8 cellular contexts compared by ENCODE assay signal in the genomic region with DNA sequence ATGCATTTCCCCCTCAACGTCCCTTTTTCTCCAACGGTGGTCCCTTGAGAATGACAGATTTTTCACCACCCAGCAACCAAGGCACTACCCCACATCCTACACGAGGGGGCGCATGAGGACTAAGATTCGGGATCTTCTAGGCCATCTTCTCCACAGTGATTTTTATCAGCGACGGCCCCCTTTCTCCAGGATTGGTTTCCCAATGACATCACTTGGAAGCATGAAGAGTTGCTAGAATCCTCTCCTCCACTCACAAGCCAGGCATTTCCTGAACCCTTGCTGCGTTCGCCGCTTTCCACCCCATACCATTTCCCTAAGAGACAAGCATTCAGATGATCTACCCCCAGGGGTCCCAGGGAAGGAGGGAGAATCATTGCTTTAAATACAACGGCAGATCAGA.
DNase-seq lines count a peak whose midpoint lies in the region; ATAC-seq and TF ChIP-seq lines count a peak whose summit lies in the region.

No MANE protein-coding gene starts in this region.

- H3K27ac Mint-ChIP-seq in CD4-positive, alpha-beta memory T cell: peak overlapping the region in 4 of 7 donors; percentile 0 to 74 (median 60)
- H3K27ac Mint-ChIP-seq in activated naive CD4-positive, alpha-beta T cell treated with anti-CD3 and anti-CD28 coated beads for 36 hours: peak overlapping the region; percentile 63
- no peak overlapping the region for H3K27ac Mint-ChIP-seq in glutamatergic neuron (ENCODE audit: unreplicated experiment)

- TF ChIP-seq POLR2A in upper lobe of left lung (IDR thresholded peaks at IDR 0.05): no peak

- H3K4me1 ChIP-seq in CD4-positive, alpha-beta memory T cell (ENCODE audit: insufficient read depth, low read length): peaks cover 7% of the 10 kb centered on the region
- H3K4me1 ChIP-seq in SJCRH30: peaks cover 21% of the 10 kb centered on the region
- H3K4me1 ChIP-seq in upper lobe of left lung: peaks cover 6 to 12% (median 8%) of the 10 kb centered on the region in 4 donors

- H3K36me3 Mint-ChIP-seq in CD4-positive, alpha-beta memory T cell: no peaks in the 10 kb centered on the region
- no peaks in the 10 kb centered on the region for H3K36me3 Mint-ChIP-seq in activated naive CD4-positive, alpha-beta T cell treated with anti-CD3 and anti-CD28 coated beads for 36 hours (ENCODE audit: low read depth)
- no peaks in the 10 kb centered on the region for H3K36me3 Mint-ChIP-seq in glutamatergic neuron (ENCODE audit: unreplicated experiment)

- no peak overlapping the region for H3K27ac ChIP-seq in CD4-positive, alpha-beta memory T cell (ENCODE audit: low read depth, low read length)
- H3K27ac ChIP-seq in SJCRH30: no peak overlapping the region
- no peak overlapping the region for H3K27ac ChIP-seq in upper lobe of left lung

- H3K27me3 Mint-ChIP-seq in CD4-positive, alpha-beta memory T cell: no peaks in the 10 kb centered on the region
- no peaks in the 10 kb centered on the region for H3K27me3 Mint-ChIP-seq in activated naive CD4-positive, alpha-beta T cell treated with anti-CD3 and anti-CD28 coated beads for 36 hours (ENCODE audit: low read depth)
- H3K27me3 Mint-ChIP-seq in glutamatergic neuron (ENCODE audit: unreplicated experiment): no peaks in the 10 kb centered on the region

- no peaks in the 10 kb centered on the region for H3K36me3 ChIP-seq in CD4-positive, alpha-beta memory T cell (ENCODE audit: insufficient read depth, low read length)
- H3K36me3 ChIP-seq in SJCRH30: no peaks in the 10 kb centered on the region
- H3K36me3 ChIP-seq in upper lobe of left lung: no peaks in the 10 kb centered on the region

- no peaks in the 10 kb centered on the region for H3K27me3 ChIP-seq in CD4-positive, alpha-beta memory T cell (ENCODE audit: insufficient read depth, low read length)
- H3K27me3 ChIP-seq in SJCRH30: no peaks in the 10 kb centered on the region
- no peaks in the 10 kb centered on the region for H3K27me3 ChIP-seq in upper lobe of left lung

- peak overlapping the region in 1 of 8 donors; percentile 58 for H3K4me3 Mint-ChIP-seq in CD4-positive, alpha-beta memory T cell
- no peak overlapping the region for H3K4me3 Mint-ChIP-seq in activated naive CD4-positive, alpha-beta T cell treated with anti-CD3 and anti-CD28 coated beads for 36 hours
- H3K4me3 Mint-ChIP-seq in glutamatergic neuron (ENCODE audit: unreplicated experiment): no peak overlapping the region

- no peak overlapping the region for H3K4me3 ChIP-seq in CD4-positive, alpha-beta memory T cell (ENCODE audit: low read length in 2 of 2)
- no peak overlapping the region for H3K4me3 ChIP-seq in Jurkat, Clone E6-1 (ENCODE audit: low read length)
- H3K4me3 ChIP-seq in SJCRH30 (no peak overlapping the region), upper lobe of left lung (no peak overlapping the region)

- CTCF ChIA-PET in CD4-positive, alpha-beta memory T cell (lab: Charles Lee; ENCODE audit: partially characterized antibody): interaction anchor here (0.8 to 3.2 kb wide), 38 partner anchors 9 to 757 kb away, joined by 3 to 86 read pairs (median 3); a partner anchor contains a TSS
- CTCF ChIA-PET in activated naive CD4-positive, alpha-beta T cell treated with anti-CD3 and anti-CD28 coated beads for 36 hours (lab: Charles Lee): interaction anchor here (0.6 to 3.0 kb wide), 40 partner anchors 9 to 809 kb away, joined by 3 to 73 read pairs (median 4); no protein-coding TSS in a partner anchor

- no peak for TF ChIP-seq EP300 in upper lobe of left lung (IDR thresholded peaks at IDR 0.05)

- TF ChIP-seq CTCF in glutamatergic neuron (IDR thresholded peaks at IDR 0.05; ENCODE audit: partially characterized antibody, unreplicated experiment): peak; percentile 94
- peak; percentile 85 to 90 (median 88) for TF ChIP-seq CTCF in upper lobe of left lung (IDR thresholded peaks at IDR 0.05)

- peaks cover 5 to 21% (median 8%) of the 10 kb centered on the region in 4 donors for H3K4me1 Mint-ChIP-seq in CD4-positive, alpha-beta memory T cell
- peaks cover 22% of the 10 kb centered on the region for H3K4me1 Mint-ChIP-seq in activated naive CD4-positive, alpha-beta T cell treated with anti-CD3 and anti-CD28 coated beads for 36 hours (ENCODE audit: low read depth)
- H3K4me1 Mint-ChIP-seq in glutamatergic neuron (ENCODE audit: low read depth, unreplicated experiment): peaks cover 4% of the 10 kb centered on the region

- WGBS in upper lobe of left lung, 2 donors: 23 to 28% methylated on average over 11 of the region's 11 CpGs

- ATAC-seq in GM19455 (IDR thresholded peaks at IDR 0.05; ENCODE audit: unreplicated experiment) (peak; percentile 74), upper lobe of left lung (ENCODE audit: low FRiP score in 2 of 2) (peak; percentile 81 to 92)

- intact Hi-C loops in CD4-positive, alpha-beta memory T cell (cut with micrococcal nuclease): loop anchor here (1.0 to 5.0 kb wide), 10 partner anchors 127 to 804 kb away; a partner anchor contains a TSS
- intact Hi-C loops in activated naive CD4-positive, alpha-beta T cell treated with anti-CD3 and anti-CD28 coated beads for 36 hours (cut with micrococcal nuclease): loop anchor here (1.0 to 10.0 kb wide), 10 partner anchors 129 to 1322 kb away; a partner anchor contains a TSS

- POLR2A ChIA-PET in CD4-positive, alpha-beta memory T cell (lab: Charles Lee; ENCODE audit: partially characterized antibody): interaction anchor here (0.6 to 1.2 kb wide), 3 partner anchors 153 to 254 kb away, joined by 3 read pairs; no protein-coding TSS in a partner anchor

- DNase-seq in CD4-positive, alpha-beta memory T cell: peak; percentile 54 to 62 (median 58)
- DNase-seq in Jurkat, Clone E6-1 (ENCODE audit: low read depth, low spot score): peak; percentile 30
- DNase-seq in SJCRH30 (peak; percentile 68 to 88), glutamatergic neuron (peak; percentile 78), pons (ENCODE audit: low spot score) (peak; percentile 69), upper lobe of left lung (peak in 1 of 2 donors; percentile 56)
- DNase-seq in activated naive CD4-positive, alpha-beta T cell treated with anti-CD3 and anti-CD28 coated beads for 36 hours: peak; percentile 81

- peaks cover 0 to 2% (median 0%) of the 10 kb centered on the region in 8 donors for H3K9me3 Mint-ChIP-seq in CD4-positive, alpha-beta memory T cell
- H3K9me3 Mint-ChIP-seq in activated naive CD4-positive, alpha-beta T cell treated with anti-CD3 and anti-CD28 coated beads for 36 hours: no peaks in the 10 kb centered on the region
- peaks cover 1% of the 10 kb centered on the region for H3K9me3 Mint-ChIP-seq in glutamatergic neuron (ENCODE audit: unreplicated experiment)

- H3K9me3 ChIP-seq in CD4-positive, alpha-beta memory T cell (ENCODE audit: control insufficient read depth in 1 of 2, low read length in 2 of 2): no peaks in the 10 kb centered on the region
- no peaks in the 10 kb centered on the region for H3K9me3 ChIP-seq in SJCRH30 (replicated peaks)
- H3K9me3 ChIP-seq in upper lobe of left lung: no peaks in the 10 kb centered on the region
